1 cellular context compared by ENCODE assay signal in the genomic region with DNA sequence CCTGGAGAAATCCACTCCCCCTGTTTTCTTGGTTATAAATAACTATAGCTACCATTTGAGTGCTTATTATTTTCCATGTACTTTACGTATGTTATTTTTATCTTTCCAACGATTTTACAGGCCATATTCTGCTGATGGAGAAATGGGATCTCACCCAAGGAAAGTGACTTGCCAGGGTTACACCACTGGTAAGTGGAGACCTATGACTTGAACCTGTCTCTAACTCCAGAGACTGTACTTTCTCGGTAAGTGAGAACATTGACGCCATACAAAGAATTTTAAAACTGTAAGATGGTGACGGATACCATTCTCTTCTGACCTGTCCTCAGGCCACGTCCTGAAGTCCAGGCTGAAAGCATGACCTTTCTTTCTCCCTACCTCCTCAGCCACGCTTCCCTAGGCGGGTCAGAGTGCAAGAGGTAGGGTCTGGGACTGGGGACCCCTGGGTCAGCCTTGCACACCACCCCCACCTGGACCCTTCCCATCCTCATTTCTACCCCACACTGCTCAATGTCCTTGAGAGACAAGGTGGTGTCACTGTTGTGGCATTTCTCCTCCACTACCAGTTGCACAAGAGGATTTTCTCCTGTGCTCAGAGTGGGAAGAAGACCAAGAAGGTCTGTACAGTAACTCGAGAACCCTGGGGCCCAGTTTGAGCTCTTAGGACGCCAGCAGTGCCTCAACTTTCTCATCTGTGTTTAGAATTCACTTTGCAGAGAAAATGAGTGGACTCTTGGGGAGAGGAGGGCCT.
TF ChIP-seq lines count a peak whose summit lies in the region.

No MANE protein-coding gene starts in this region.

TF ChIP-seq in H1, 55 proteins besides CTCF, POLR2A, EP300 and RAD21:
- TF ChIP-seq, protein P1, sequence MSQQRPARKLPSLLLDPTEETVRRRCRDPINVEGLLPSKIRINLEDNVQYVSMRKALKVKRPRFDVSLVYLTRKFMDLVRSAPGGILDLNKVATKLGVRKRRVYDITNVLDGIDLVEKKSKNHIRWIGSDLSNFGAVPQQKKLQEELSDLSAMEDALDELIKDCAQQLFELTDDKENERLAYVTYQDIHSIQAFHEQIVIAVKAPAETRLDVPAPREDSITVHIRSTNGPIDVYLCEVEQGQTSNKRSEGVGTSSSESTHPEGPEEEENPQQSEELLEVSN (IDR thresholded peaks at IDR 0.05): no peak
- TF ChIP-seq CHD1 (IDR thresholded peaks at IDR 0.05; ENCODE audit: low read depth, low read length): no peak
- TF ChIP-seq RNF2 (IDR thresholded peaks at IDR 0.05; ENCODE audit: borderline replicate concordance, low read depth, low read length, missing control alignments, poor library complexity, severe bottlenecking): no peak
- no peak for TF ChIP-seq TAF1 (IDR thresholded peaks at IDR 0.05; ENCODE audit: low read depth, low read length)
- TF ChIP-seq SP4 (IDR thresholded peaks at IDR 0.05; ENCODE audit: low read length): no peak
- TF ChIP-seq HDAC2 (IDR thresholded peaks at IDR 0.05; ENCODE audit: borderline replicate concordance in 1 of 2, low read depth in 2 of 2, low read length in 2 of 2): no peak
- no peak for TF ChIP-seq TBP (IDR thresholded peaks at IDR 0.05; ENCODE audit: low read depth, low read length)
- no peak for TF ChIP-seq CEBPB (IDR thresholded peaks at IDR 0.05; ENCODE audit: low read depth, low read length)
- no peak for TF ChIP-seq KDM5A (IDR thresholded peaks at IDR 0.05; ENCODE audit: low read length)
